In genomic region chr16:25007284-25007984, GRCh38 we compare ENCODE assay signal across 14 cellular contexts. TPM values are rescaled to one million over a fixed set of nuclear protein-coding genes. Genes with fewer than 3 reads are reported as not detected.
DNase-seq lines count a peak whose midpoint lies in the region; ATAC-seq and TF ChIP-seq lines count a peak whose summit lies in the region.
"Had no signal": no experiment of that assay in that cellular context is flagged by ENCODE, and none has a peak within 500 bp of the region (broad histone marks: within the 10 kb centered on the region; RNA-seq: fewer than 3 reads in every experiment).

No MANE protein-coding gene starts in this region.

- H2AFZ ChIP-seq in GM23248, result no peak overlapping the region

- in situ Hi-C loops in GM23248 (cut with MboI) (no loop called here), astrocyte of the cerebellum (cut with HindIII; ENCODE audit: low sequenced_read_pairs) (no loop called here)

- peaks cover 43% of the 10 kb centered on the region for H3F3A ChIP-seq in GM23248 (ENCODE audit: insufficient read depth)

- H3K27ac ChIP-seq in GM23248 (peak overlapping the region; percentile 52), lower lobe of right lung (peak overlapping the region; percentile 31)
- H3K27ac ChIP-seq: colonic mucosa, foreskin keratinocyte had no signal

- H3K9me2 ChIP-seq in GM23248 (ENCODE audit: insufficient read depth), result no peaks in the 10 kb centered on the region

- WGBS in GM23248 (ENCODE audit: low coverage in 1 of 2, low lambda C conversion rate in 2 of 2, missing lambda C conversion rate in 2 of 2), 2 experiments, result 69% methylated on average over 7 of the region's 7 CpGs

- H3K9ac ChIP-seq in GM23248, result peak overlapping the region; percentile 10; the same call in 1 of the 2 replicates

- peak overlapping the region; percentile 33 for H3K4me2 ChIP-seq in GM23248 (ENCODE audit: unreplicated experiment)

- TF ChIP-seq CTCF in astrocyte of the cerebellum (IDR thresholded peaks at IDR 0.05; ENCODE audit: low read depth, low read length, missing control alignments) (no peak), lower lobe of right lung (IDR thresholded peaks at IDR 0.05) (no peak)

- intact Hi-C loops in lower lobe of right lung (cut with DNase I), result no loop called here

- H3K27me3 ChIP-seq in GM23248 (replicated peaks; ENCODE audit: insufficient read depth) (no peaks in the 10 kb centered on the region), lower lobe of right lung (ENCODE audit: low read depth) (no peaks in the 10 kb centered on the region)
- H3K27me3 ChIP-seq: colonic mucosa, foreskin keratinocyte had no signal

- ATAC-seq in lower lobe of right lung (no peak), GM21786 (IDR thresholded peaks at IDR 0.05; ENCODE audit: unreplicated experiment) (no peak), HG03571 (IDR thresholded peaks at IDR 0.05; ENCODE audit: unreplicated experiment) (no peak), HG02678 (IDR thresholded peaks at IDR 0.05; ENCODE audit: unreplicated experiment) (no peak)
- ATAC-seq: foreskin keratinocyte; natural killer cell treated with Interleukin-12 subunit alpha and Interleukin-12 subunit beta and Interleukin-15 and Interleukin-18, amount 100 ng/mL, for 72 hours; T-cell had no signal

- H3K79me2 ChIP-seq in GM23248 (ENCODE audit: insufficient read depth), result peaks cover 99% of the 10 kb centered on the region

- H3K9me3 ChIP-seq in GM23248 (ENCODE audit: low read depth), result no peaks in the 10 kb centered on the region
- H3K9me3 ChIP-seq in lower lobe of right lung, result no peaks in the 10 kb centered on the region
- H3K9me3 ChIP-seq: colonic mucosa had no signal

- peaks cover 11% of the 10 kb centered on the region; the same call in 1 of the 2 replicates for H4K20me1 ChIP-seq in GM23248 (ENCODE audit: insufficient read depth)

- DNase-seq in AG08395 (ENCODE audit: low spot score) (peak; percentile 62), GM23248 (peak; percentile 75), astrocyte of the cerebellum (ENCODE audit: low read depth) (peak; percentile 88), lower lobe of right lung (no peak), DMS114 treated with DMSO at 0.1 percent for 48 hours (lab: John Stamatoyannopoulos, UW; ENCODE audit: unreplicated experiment) (no peak)
- DNase-seq: activated CD4-positive, alpha-beta T cell treated with anti-CD3 and anti-CD28 coated beads, Interleukin-2, amount 10 ng/mL, durations not matched to agents 7 days and 5 days; colonic mucosa; foreskin keratinocyte; stimulated activated CD4-positive, alpha-beta T cell treated with anti-CD3 and anti-CD28 coated beads, Interleukin-12 subunit alpha, Interleukin-12 subunit beta, amount 100 ng/mL, for 4 hours; T-cell had no signal

- H3K4me3 ChIP-seq in GM23248, result no peak overlapping the region
- H3K4me3 ChIP-seq in astrocyte of the cerebellum (ENCODE audit: low read depth, low read length), result no peak overlapping the region
- H3K4me3 ChIP-seq in lower lobe of right lung, result no peak overlapping the region
- H3K4me3 ChIP-seq: colonic mucosa had no signal

- peaks cover 61% of the 10 kb centered on the region for H3K4me1 ChIP-seq in GM23248 (ENCODE audit: insufficient read depth)
- H3K4me1 ChIP-seq in lower lobe of right lung, result peaks cover 77% of the 10 kb centered on the region
- H3K4me1 ChIP-seq: foreskin keratinocyte had no signal

- no peaks in the 10 kb centered on the region for H3K36me3 ChIP-seq in GM23248 (ENCODE audit: low read depth)
- peaks cover 3% of the 10 kb centered on the region for H3K36me3 ChIP-seq in lower lobe of right lung
- H3K36me3 ChIP-seq: colonic mucosa had no signal

RNA-seq across cellular contexts. Expression of gene ARHGAP17, which starts 7.7 kb away (rescaled TPM):
- 11.6 and 47.7 TPM in 2 replicates for total RNA-seq in GM23248 (2014; rRNA removed; shearing (Covaris generic))
- polyA plus RNA-seq in GM23248 (2016; fragmentation: Nextera tagmentation; extraction: Ambion mirVana), result 45.8 and 53.3 TPM in 2 replicates
- total RNA-seq in lower lobe of right lung, result 89.5 TPM

Comparison
In these comparisons a context has a peak if more than half of its experiments do, and no peak if none do; other contexts are left out.
1. DNase-seq: peak in AG08395 (single experiment), GM23248 (single experiment) and astrocyte of the cerebellum (single experiment); none in lower lobe of right lung (single experiment) and DMS114 treated with DMSO at 0.1 percent for 48 hours (single experiment).